Comparison of ENCODE assay signal across 8 cellular contexts in genomic region chr17:33512113-33512512, GRCh38.
"Had no signal": no experiment of that assay in that cellular context is flagged by ENCODE, and none has a peak within 500 bp of the region (broad histone marks: within the 10 kb centered on the region; RNA-seq: fewer than 3 reads in every experiment).

No MANE protein-coding gene starts in this region.

- ATAC-seq: GM23338 had no signal

- FAIRE-seq: H1, H54 had no signal

- H3K4me1 Mint-ChIP-seq: H9 had no signal

- H2AFZ ChIP-seq: GM23338 had no signal

- DNase-seq: H9, HCEC 1CT, IMR-90, KBM-7 had no signal

- H3K9me3 Mint-ChIP-seq: GM23338, H9 had no signal

- H3K4me2 ChIP-seq: GM23338, KMS-11 had no signal

- H3K9ac ChIP-seq: KMS-11 had no signal

- H3K4me3 Mint-ChIP-seq: GM23338, H9 had no signal

- H3K4me3 ChIP-seq: GM23338 had no signal

- H3K27ac ChIP-seq: KMS-11 had no signal

- H3K27ac Mint-ChIP-seq: GM23338 had no signal
